16 cellular contexts compared by ENCODE assay signal in genomic region chr6:160363016-160363996, GRCh38. TPM values are rescaled to one million over a fixed set of nuclear protein-coding genes. Genes with fewer than 3 reads are reported as not detected.
"Had no signal": no experiment of that assay in that cellular context is flagged by ENCODE, and none has a peak within 500 bp of the region (broad histone marks: within the 10 kb centered on the region; RNA-seq: fewer than 3 reads in every experiment).

No MANE protein-coding gene starts in this region.

- ATAC-seq: activated T-cell treated with anti-CD3 and anti-CD28 coated beads, Interleukin-2, amount 50 U/mL, for 72 hours had no signal

- H3K9me3 ChIP-seq: esophagus squamous epithelium, prostate gland, right atrium auricular region, suprapubic skin had no signal

- H3K27ac ChIP-seq: esophagus squamous epithelium, right atrium auricular region, suprapubic skin had no signal

- H3K36me3 ChIP-seq: esophagus squamous epithelium, prostate gland, right atrium auricular region, suprapubic skin had no signal

- H3K4me1 ChIP-seq: prostate gland, right atrium auricular region, suprapubic skin had no signal

- FAIRE-seq: endothelial cell of umbilical vein had no signal

- H3K4me3 ChIP-seq: esophagus squamous epithelium, prostate gland, right atrium auricular region, suprapubic skin had no signal

- DNase-seq: activated CD4-positive, alpha-beta T cell treated with anti-CD3 and anti-CD28 coated beads, Interleukin-2, amount 50 U/mL, for 4 hours; activated effector memory CD4-positive, alpha-beta T cell treated with anti-CD3 and anti-CD28 coated beads, Interleukin-2, amount 50 U/mL, for 16 hours; activated naive CD4-positive, alpha-beta T cell treated with anti-CD3 and anti-CD28 coated beads, Interleukin-2, amount 50 U/mL, for 16 hours; activated T-cell treated with anti-CD3 and anti-CD28 coated beads, Interleukin-2, amount 50 U/mL, for 72 hours; dermis blood vessel endothelial cell; effector memory CD4-positive, alpha-beta T cell; esophagus squamous epithelium; stimulated activated CD4-positive, alpha-beta T cell treated with anti-CD3 and anti-CD28 coated beads, Interleukin-2, amount 100 ng/mL, for 24 hours; trophoblast cell had no signal

- H3K27me3 ChIP-seq: esophagus squamous epithelium, right atrium auricular region, suprapubic skin had no signal

RNA-seq across cellular contexts. Expression of gene SLC22A3, which starts 15.1 kb away (rescaled TPM):
- total RNA-seq: activated CD8-positive, alpha-beta memory T cell treated with anti-CD3 and anti-CD28 coated beads for 36 hours; activated T-cell treated with anti-CD3 and anti-CD28 coated beads, Interleukin-2, amount 50 U/mL, for 72 hours; endothelial cell of umbilical vein; mononuclear cell had no signal
- polyA plus RNA-seq: endothelial cell of umbilical vein, neural cell had no signal
